ENCODE assay signal across 15 cellular contexts in the genomic region with DNA sequence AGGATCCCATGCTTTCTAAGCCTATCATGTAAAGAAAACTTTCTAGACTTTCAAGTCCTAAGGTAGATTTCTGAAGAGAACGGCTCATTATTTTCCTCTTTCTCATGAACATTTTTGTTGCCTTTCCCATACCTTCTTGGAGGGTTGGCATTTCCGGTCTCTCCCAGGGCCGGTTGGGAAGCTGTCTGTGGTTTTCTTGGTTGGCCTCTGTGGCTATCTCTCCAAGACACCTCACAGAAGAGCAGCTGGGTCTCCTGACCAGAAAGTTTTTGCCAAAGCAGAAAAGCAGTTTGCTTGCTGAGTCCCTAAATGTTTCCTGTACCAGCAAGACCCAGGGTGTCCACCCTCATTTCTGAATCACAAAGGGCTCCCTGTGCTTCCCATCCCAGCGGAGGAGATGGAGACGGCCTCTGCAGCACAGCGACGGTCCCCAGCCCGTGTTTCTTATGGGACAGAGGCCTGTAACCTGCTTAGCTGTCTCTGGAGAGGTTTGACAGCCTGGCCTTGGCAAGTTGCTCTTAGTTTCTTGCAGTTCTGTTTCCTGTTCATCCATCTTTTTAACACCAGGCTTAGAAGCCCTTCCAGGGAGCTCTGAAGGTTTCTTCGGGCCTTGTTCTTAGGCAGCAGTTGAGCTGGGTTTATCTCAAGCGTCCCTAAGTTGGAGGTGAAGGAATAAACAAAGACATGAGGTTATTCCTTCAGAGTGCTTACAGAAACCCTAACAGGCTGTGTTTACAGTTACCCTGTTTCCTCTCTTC. TPM values are rescaled to one million over a fixed set of nuclear protein-coding genes. Genes with fewer than 3 reads are reported as not detected.
DNase-seq lines count a peak whose midpoint lies in the region; ATAC-seq and TF ChIP-seq lines count a peak whose summit lies in the region.
"Had no signal": no experiment of that assay in that cellular context is flagged by ENCODE, and none has a peak within 500 bp of the region (broad histone marks: within the 10 kb centered on the region; RNA-seq: fewer than 3 reads in every experiment).

No MANE protein-coding gene starts in this region.

- DNase-seq in AG04450 (ENCODE audit: low read depth, low spot score) (no peak), HT1080 (ENCODE audit: low read depth) (peak; percentile 93), breast epithelium (ENCODE audit: low spot score in 2 of 2) (no peak), myocyte (ENCODE audit: low read depth) (peak; percentile 82), cerebellar cortex (ENCODE audit: low spot score) (no peak), coronary artery (ENCODE audit: low spot score) (no peak), COLO668 (lab: John Stamatoyannopoulos, UW; ENCODE audit: unreplicated experiment) (no peak)
- DNase-seq: left lung, NCI-H1417 treated with DMSO at 0.1 percent for 48 hours, NCI-H524 treated with DMSO at 0.1 percent for 48 hours, upper lobe of left lung had no signal

- peak overlapping the region; percentile 11 for H3K27ac ChIP-seq in AG04450 (ENCODE audit: low read depth, low read length)
- peak overlapping the region; percentile 4 to 43 for H3K27ac ChIP-seq in breast epithelium
- H3K27ac ChIP-seq in coronary artery, result no peak overlapping the region
- H3K27ac ChIP-seq: dorsolateral prefrontal cortex, left lung, SJCRH30, upper lobe of left lung had no signal

- H3K4me3 ChIP-seq in AG04450 (ENCODE audit: low read depth, low read length), result no peak overlapping the region
- no peak overlapping the region for H3K4me3 ChIP-seq in breast epithelium
- H3K4me3 ChIP-seq in coronary artery, result no peak overlapping the region
- H3K4me3 ChIP-seq: dorsolateral prefrontal cortex, left lung, SJCRH30, upper lobe of left lung had no signal

- no peaks in the 10 kb centered on the region for H3K4me1 ChIP-seq in breast epithelium
- H3K4me1 ChIP-seq: left lung, upper lobe of left lung had no signal

- no peak for TF ChIP-seq POLR2A in breast epithelium (IDR thresholded peaks at IDR 0.05)

- no peak for ATAC-seq in HG02588 (IDR thresholded peaks at IDR 0.05; ENCODE audit: unreplicated experiment)
- ATAC-seq: left lung had no signal

- CTCF ChIA-PET in AG04450 (lab: Charles Lee), result interaction anchor here (1.0 to 2.2 kb wide), 3 partner anchors 9 to 441 kb away, joined by 3 to 25 read pairs (median 7); a partner anchor contains a TSS

- TF ChIP-seq CTCF in AG04450 (IDR thresholded peaks at IDR 0.05; ENCODE audit: low read depth, low read length) (no peak), breast epithelium (IDR thresholded peaks at IDR 0.05) (no peak), coronary artery (IDR thresholded peaks at IDR 0.05) (no peak)

- intact Hi-C loops in breast epithelium (cut with DNase I; ENCODE audit: low total_unique reads), result no loop called here

- H3K36me3 ChIP-seq in breast epithelium, result no peaks in the 10 kb centered on the region
- H3K36me3 ChIP-seq: left lung, SJCRH30, upper lobe of left lung had no signal

- POLR2A ChIA-PET in AG04450 (lab: Yijun Ruan, JAX), result no interaction called here

- peaks cover 3% of the 10 kb centered on the region; the same call in 1 of the 2 replicates for H3K9me3 ChIP-seq in AG04450 (ENCODE audit: control insufficient read depth, insufficient read depth, low read length)
- no peaks in the 10 kb centered on the region for H3K9me3 ChIP-seq in breast epithelium
- H3K9me3 ChIP-seq: left lung, SJCRH30, upper lobe of left lung had no signal

- H3K27me3 ChIP-seq in AG04450 (ENCODE audit: control insufficient read depth, insufficient read depth, low read length) (peaks cover 20% of the 10 kb centered on the region), breast epithelium (no peaks in the 10 kb centered on the region)
- H3K27me3 ChIP-seq: dorsolateral prefrontal cortex, left lung, upper lobe of left lung had no signal

RNA-seq across cellular contexts. Expression of a gene that starts 39.8 kb away (rescaled TPM):
- polyA plus RNA-seq in AG04450 (2011; rRNA removed), result 0.12 and 0.17 TPM in 2 replicates
- 0.04 TPM in 1 of 2 replicates, not detected in the other for polyA minus RNA-seq in AG04450 (2011; rRNA and poly(A)+ RNA removed)
- total RNA-seq in HT1080 (2014; rRNA removed; shearing (Covaris generic)), result 1.2 and 1.7 TPM in 2 replicates
- 5.1 and 6.3 TPM in 2 replicates for polyA plus RNA-seq in HT1080 (2015; cell fraction: cytosol; rRNA removed)
- 7.1 and 9.9 TPM in 2 replicates for polyA plus RNA-seq in HT1080 (2015; cell fraction: nucleus; rRNA removed)
- total RNA-seq in breast epithelium (10 to 100 TPM in 2 of 3 donors, 1 to 10 TPM in 1; 5.4 to 83.6 (median 42.9) TPM), myocyte (0.24 and 0.52 TPM in 2 replicates)
- 0.42 TPM for polyA plus RNA-seq in myocyte (2012)
- total RNA-seq: HT-29 had no signal

Comparison
In these comparisons a context has a peak if more than half of its experiments do, and no peak if none do; other contexts are left out.
1. DNase-seq: peak in HT1080 (single experiment) and myocyte (single experiment); none in AG04450 (single experiment), breast epithelium (0 of 2), cerebellar cortex (single experiment), coronary artery (single experiment) and COLO668 (single experiment).
2. H3K27ac ChIP-seq: peak in AG04450 (single experiment) and breast epithelium (2 of 2); none in coronary artery (0 of 2).